ENCODE assay signal across 8 cellular contexts in the genomic region with DNA sequence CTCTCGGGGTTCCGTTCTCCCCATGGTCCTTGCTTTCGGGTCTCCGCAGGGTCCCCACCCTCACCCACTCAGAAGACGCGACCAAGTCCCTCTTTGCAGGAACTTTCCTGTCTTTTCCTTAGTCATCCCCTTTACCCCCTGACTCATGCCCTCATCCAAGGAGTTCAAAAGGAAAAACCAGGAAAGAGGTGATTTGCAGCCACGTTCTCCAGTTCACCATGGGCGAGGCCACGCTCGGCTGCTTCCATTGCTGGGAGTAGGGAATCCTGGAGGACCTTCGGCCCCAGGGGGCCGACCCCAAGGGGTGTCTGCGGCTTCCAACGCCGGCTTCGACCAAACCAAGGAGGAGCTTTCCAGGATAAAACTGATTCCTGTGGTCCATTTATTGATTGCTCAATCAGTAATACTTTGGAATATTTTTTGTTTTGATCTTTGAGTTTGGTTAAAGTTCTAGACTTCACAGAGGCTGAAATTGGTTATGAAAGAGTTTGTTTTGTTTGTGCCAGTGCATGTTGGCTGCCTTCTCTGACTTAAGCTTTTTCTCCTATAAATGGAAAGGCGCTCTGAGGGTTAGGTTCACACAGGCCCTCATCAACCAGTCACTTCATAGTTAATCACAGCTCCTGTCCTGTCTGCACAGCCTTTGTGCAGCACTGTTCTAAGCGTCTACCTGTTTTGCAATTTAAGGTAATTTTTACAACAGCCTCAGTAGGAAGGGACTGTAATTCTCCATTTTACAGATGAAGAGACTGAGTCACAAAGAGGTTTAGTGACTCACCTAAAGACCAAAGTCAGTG. TPM values are rescaled to one million over a fixed set of nuclear protein-coding genes. Genes with fewer than 3 reads are reported as not detected.
DNase-seq lines count a peak whose midpoint lies in the region; ATAC-seq and TF ChIP-seq lines count a peak whose summit lies in the region.

No MANE protein-coding gene starts in this region.

- peak; percentile 36 for ATAC-seq in lung (ENCODE audit: insufficient read depth, low FRiP score)
- ATAC-seq in upper lobe of right lung = peak; percentile 30
- ATAC-seq in HG03159 (IDR thresholded peaks at IDR 0.05; ENCODE audit: unreplicated experiment) = no peak
- ATAC-seq in HG02610 (IDR thresholded peaks at IDR 0.05; ENCODE audit: unreplicated experiment) = no peak
- ATAC-seq in HG03378 (IDR thresholded peaks at IDR 0.05; ENCODE audit: unreplicated experiment) = no peak

- peak overlapping the region; percentile 73 to 83 (median 76) for H3K4me3 Mint-ChIP-seq in IgD-negative memory B cell

- WGBS in lung, 2 donors = 14 to 24% methylated on average over 18 of the region's 18 CpGs

- H3K9me3 ChIP-seq in colonic mucosa = no peaks in the 10 kb centered on the region
- no peaks in the 10 kb centered on the region for H3K9me3 ChIP-seq in lung (ENCODE audit: control insufficient read depth in 2 of 2, insufficient read depth in 1 of 2, low read length in 1 of 2)
- no peaks in the 10 kb centered on the region for H3K9me3 ChIP-seq in upper lobe of right lung

- intact Hi-C loops in colonic mucosa (cut with DNase I) (no loop called here), upper lobe of right lung (cut with DNase I) (no loop called here)

- peak overlapping the region; percentile 65 for H3K4me3 ChIP-seq in colonic mucosa
- peak overlapping the region; percentile 92 for H3K4me3 ChIP-seq in lung
- peak overlapping the region; percentile 79 for H3K4me3 ChIP-seq in upper lobe of right lung

- peak overlapping the region; percentile 97 to 98 for H3K9ac ChIP-seq in colonic mucosa (ENCODE audit: low read depth in 2 of 2, low read length in 2 of 2)

- peaks cover 18 to 37% (median 35%) of the 10 kb centered on the region in 3 donors for H3K4me1 Mint-ChIP-seq in IgD-negative memory B cell

- TF ChIP-seq CTCF in C4-2B (conservative IDR thresholded peaks at IDR 0.05) (no peak), colonic mucosa (IDR thresholded peaks at IDR 0.05) (no peak), lung (IDR thresholded peaks at IDR 0.05; ENCODE audit: control extremely low read depth, extremely low read depth) (no peak), upper lobe of right lung (IDR thresholded peaks at IDR 0.05) (no peak)

- H3K27me3 ChIP-seq in colonic mucosa = no peaks in the 10 kb centered on the region
- no peaks in the 10 kb centered on the region for H3K27me3 ChIP-seq in lung (ENCODE audit: control insufficient read depth, insufficient read depth)
- no peaks in the 10 kb centered on the region for H3K27me3 ChIP-seq in upper lobe of right lung

- peaks cover 5% of the 10 kb centered on the region for H3K27me3 Mint-ChIP-seq in IgD-negative memory B cell

- H3K27ac Mint-ChIP-seq in IgD-negative memory B cell = peak overlapping the region; percentile 3 to 91 (median 34)

- DNase-seq in colonic mucosa (peak; percentile 66), lung (ENCODE audit: low spot score) (no peak), upper lobe of right lung (no peak)

- H3K36me3 ChIP-seq in colonic mucosa (no peaks in the 10 kb centered on the region), lung (ENCODE audit: control insufficient read depth in 2 of 2, insufficient read depth in 2 of 2, low read length in 2 of 2) (peaks cover 0 to 2% of the 10 kb centered on the region in 2 donors), upper lobe of right lung (no peaks in the 10 kb centered on the region)

- H3K9me3 Mint-ChIP-seq in IgD-negative memory B cell = peaks cover 0 to 4% (median 1%) of the 10 kb centered on the region in 3 donors

- peak overlapping the region; percentile 60 for H3K27ac ChIP-seq in C4-2B
- peak overlapping the region; percentile 87 for H3K27ac ChIP-seq in colonic mucosa
- H3K27ac ChIP-seq in lung (ENCODE audit: low read depth in 1 of 2, low read length in 1 of 2) = peak overlapping the region; percentile 71 to 95
- H3K27ac ChIP-seq in upper lobe of right lung = peak overlapping the region; percentile 94

- peaks cover 2% of the 10 kb centered on the region for H3K36me3 Mint-ChIP-seq in IgD-negative memory B cell

- peaks cover 12% of the 10 kb centered on the region for H3K4me1 ChIP-seq in colonic mucosa
- H3K4me1 ChIP-seq in lung (ENCODE audit: control insufficient read depth in 2 of 2, insufficient read depth in 2 of 2, low read length in 2 of 2) = peaks cover 0 to 20% of the 10 kb centered on the region in 2 donors
- H3K4me1 ChIP-seq in upper lobe of right lung = peaks cover 58% of the 10 kb centered on the region

RNA-seq across cellular contexts. Expression of gene ALDH2, which starts 0.8 kb away (rescaled TPM):
- polyA plus RNA-seq in IgD-negative memory B cell (11.9 TPM), lung (100 to 1,000 TPM; 157 to 158 TPM)
- total RNA-seq in colonic mucosa (100 to 1,000 TPM; 240 to 398 TPM), lung (100 to 1,000 TPM in 1 of 2 donors, 10 to 100 TPM in 1; 48.5 to 324 TPM), upper lobe of right lung (329 TPM)

Comparison
In these comparisons a context has a peak if more than half of its experiments do, and no peak if none do; other contexts are left out.
1. ATAC-seq: peak in lung (single experiment) and upper lobe of right lung (single experiment); none in HG03159 (single experiment), HG02610 (single experiment) and HG03378 (single experiment).
2. Peak in every context shown above with its lines, with median percentiles within 50 percentile points of each other: H3K27ac ChIP-seq and H3K4me3 ChIP-seq.